1 cellular context compared by ENCODE assay signal in genomic region chr7:30845426-30846135, GRCh38.
TF ChIP-seq lines count a peak whose summit lies in the region.

No MANE protein-coding gene starts in this region.

TF ChIP-seq in IMR-90, 13 proteins besides CTCF, POLR2A, EP300 and RAD21 (continued from another document):
- TF ChIP-seq BHLHE40 (IDR thresholded peaks at IDR 0.05; ENCODE audit: low read depth, low read length) (no peak), CEBPB (IDR thresholded peaks at IDR 0.05; ENCODE audit: low read depth, low read length) (no peak), NFE2L2 (IDR thresholded peaks at IDR 0.05; ENCODE audit: low read depth, low read length) (no peak), SMC3 (IDR thresholded peaks at IDR 0.05; ENCODE audit: low read depth, low read length) (no peak), MAZ (IDR thresholded peaks at IDR 0.05; ENCODE audit: borderline replicate concordance, low read depth, low read length) (no peak), MAFK (IDR thresholded peaks at IDR 0.05; ENCODE audit: low read depth, low read length) (no peak)
